19 cellular contexts compared by ENCODE assay signal in genomic region chr5:39417979-39418378, GRCh38. TPM values are rescaled to one million over a fixed set of nuclear protein-coding genes. Genes with fewer than 3 reads are reported as not detected.
DNase-seq lines count a peak whose midpoint lies in the region; ATAC-seq and TF ChIP-seq lines count a peak whose summit lies in the region.
"Had no signal": no experiment of that assay in that cellular context is flagged by ENCODE, and none has a peak within 500 bp of the region (broad histone marks: within the 10 kb centered on the region; RNA-seq: fewer than 3 reads in every experiment).

No MANE protein-coding gene starts in this region.

- TF ChIP-seq POLR2A in adrenal gland (IDR thresholded peaks at IDR 0.05), result no peak
- no peak for TF ChIP-seq POLR2A in vagina (IDR thresholded peaks at IDR 0.05)

- 48 to 56% (median 53%) methylated on average over 3 of the region's 3 CpGs for WGBS in adrenal gland, 4 donors
- WGBS in hepatocyte (ENCODE audit: low lambda C conversion rate, missing lambda C conversion rate), result 82% methylated on average over 3 of the region's 3 CpGs

- H3K4me1 ChIP-seq in adrenal gland (replicated peaks in 1 of 2) (peaks cover 76 to 96% of the 10 kb centered on the region in 2 donors), hepatocyte (ENCODE audit: insufficient read depth) (peaks cover 46% of the 10 kb centered on the region), vagina (peaks cover 68% of the 10 kb centered on the region)

- peaks cover 100% of the 10 kb centered on the region for H3K4me1 Mint-ChIP-seq in HFFc6 (ENCODE audit: low read depth)
- H3K4me1 Mint-ChIP-seq: CD8-positive, alpha-beta memory T cell had no signal

- H3K36me3 ChIP-seq in adrenal gland (replicated peaks in 1 of 2), result peaks cover 0 to 5% of the 10 kb centered on the region in 2 donors
- no peaks in the 10 kb centered on the region for H3K36me3 ChIP-seq in hepatocyte (replicated peaks; ENCODE audit: insufficient read depth, low read depth)
- no peaks in the 10 kb centered on the region for H3K36me3 ChIP-seq in vagina
- H3K36me3 ChIP-seq: HAP-1 had no signal

- no peak overlapping the region for H3K4me3 ChIP-seq in adrenal gland
- no peak overlapping the region for H3K4me3 ChIP-seq in hepatocyte
- H3K4me3 ChIP-seq in vagina, result no peak overlapping the region
- H3K4me3 ChIP-seq: A549, GM23338, HAP-1 had no signal

- no peaks in the 10 kb centered on the region for H3K9me3 Mint-ChIP-seq in HFFc6
- H3K9me3 Mint-ChIP-seq: CD14-positive monocyte; CD8-positive, alpha-beta memory T cell; GM23338; IgD-negative memory B cell had no signal

- no peak for DNase-seq in HFFc6
- DNase-seq in adrenal gland, result no peak
- no peak for DNase-seq in hepatocyte (ENCODE audit: low spot score)
- DNase-seq in vagina (ENCODE audit: extremely low spot score in 2 of 2), result no peak
- DNase-seq in stimulated activated CD4-positive, alpha-beta T cell treated with anti-CD3 and anti-CD28 coated beads, Interleukin-2, amount 100 ng/mL, for 24 hours, result no peak
- DNase-seq in head of caudate nucleus, result no peak
- DNase-seq: CD8-positive, alpha-beta memory T cell; DMS53; GF-D8 had no signal

- peaks cover 75% of the 10 kb centered on the region for H3K36me3 Mint-ChIP-seq in HFFc6 (ENCODE audit: low read depth)
- H3K36me3 Mint-ChIP-seq: CD14-positive monocyte; CD8-positive, alpha-beta memory T cell had no signal

- H3K79me2 ChIP-seq in hepatocyte, result peaks cover 100% of the 10 kb centered on the region

- intact Hi-C loops in adrenal gland (cut with DNase I), result no loop called here
- intact Hi-C loops in vagina (cut with DNase I), result no loop called here
- intact Hi-C loops in head of caudate nucleus (cut with DNase I), result no loop called here

- H3K27me3 ChIP-seq in adrenal gland (no peaks in the 10 kb centered on the region), hepatocyte (no peaks in the 10 kb centered on the region), vagina (no peaks in the 10 kb centered on the region)

- peak overlapping the region; percentile 24 for H3K4me2 ChIP-seq in hepatocyte
- H3K4me2 ChIP-seq: A549, KMS-11 had no signal

- no peaks in the 10 kb centered on the region for H3K9me2 ChIP-seq in hepatocyte (replicated peaks; ENCODE audit: insufficient read depth)

- no peak for ATAC-seq in GM19351 (IDR thresholded peaks at IDR 0.05; ENCODE audit: unreplicated experiment)
- ATAC-seq: A549, GM23338 had no signal

- H4K20me1 ChIP-seq in hepatocyte (ENCODE audit: insufficient read depth, poor library complexity, severe bottlenecking), result peaks cover 16% of the 10 kb centered on the region

- H3K9me3 ChIP-seq in adrenal gland (replicated peaks in 1 of 3), result no peaks in the 10 kb centered on the region
- H3K9me3 ChIP-seq in hepatocyte (ENCODE audit: low read depth), result no peaks in the 10 kb centered on the region
- no peaks in the 10 kb centered on the region for H3K9me3 ChIP-seq in vagina
- H3K9me3 ChIP-seq: A549, HAP-1 had no signal

- no peak overlapping the region for H2AFZ ChIP-seq in hepatocyte
- H2AFZ ChIP-seq: GM23338 had no signal

- no peak for TF ChIP-seq CTCF in HFFc6 (IDR thresholded peaks at IDR 0.05)
- no peak for TF ChIP-seq CTCF in adrenal gland (IDR thresholded peaks at IDR 0.05)
- no peak for TF ChIP-seq CTCF in hepatocyte (IDR thresholded peaks at IDR 0.05; ENCODE audit: poor library complexity)
- no peak for TF ChIP-seq CTCF in vagina (IDR thresholded peaks at IDR 0.05)

- H3K4me3 Mint-ChIP-seq in HFFc6, result peak overlapping the region; percentile 43
- H3K4me3 Mint-ChIP-seq: CD14-positive monocyte; CD8-positive, alpha-beta memory T cell; GM23338; IgD-negative memory B cell had no signal

- peaks cover 3% of the 10 kb centered on the region; the same call in 1 of the 2 replicates for H3K27me3 Mint-ChIP-seq in HFFc6 (ENCODE audit: insufficient read depth)

- peak overlapping the region; percentile 25; the same call in 1 of the 2 replicates for H3K27ac Mint-ChIP-seq in HFFc6
- H3K27ac Mint-ChIP-seq: CD14-positive monocyte; CD8-positive, alpha-beta memory T cell; GM23338; IgD-negative memory B cell had no signal

- H3K27ac ChIP-seq in adrenal gland (peak overlapping the region in 3 of 5 donors; percentile 33 to 86 (median 65)), hepatocyte (no peak overlapping the region), vagina (peak overlapping the region; percentile 89)
- H3K27ac ChIP-seq: A549, HL-60, KMS-11 had no signal

RNA-seq across cellular contexts. Expression of gene DAB2, which starts 6.8 kb away (rescaled TPM):
- total RNA-seq in HFFc6 (2021; fragmentation: NEBNext Ultra II Directional; extraction: Animal tissue kit (Norgen Biotek cat#: 25700)), result 100 to 1,000 TPM; 228 to 285 (median 237) TPM
- 100 to 1,000 TPM in 7 of 8 donors, 10 to 100 TPM in 1; 96.1 to 418 (median 224) TPM for total RNA-seq in adrenal gland
- 100 to 1,000 TPM; 111 to 200 (median 119) TPM for polyA plus RNA-seq in adrenal gland
- total RNA-seq in hepatocyte, result 98.9 and 115 TPM in 2 replicates
- polyA plus RNA-seq in hepatocyte, result 130 TPM in 2 replicates
- 60.4 TPM for total RNA-seq in vagina

RNA-seq across cellular contexts. Expression of gene C9, which starts 53.7 kb away (rescaled TPM):
- under 1 TPM in 2 of 6 experiments, not detected in 4; 0.07 to 0.17 TPM for total RNA-seq in HFFc6 (2021; fragmentation: NEBNext Ultra II Directional; extraction: Animal tissue kit (Norgen Biotek cat#: 25700))
- under 1 TPM in 4 of 8 donors, not detected in 4; 0.16 to 0.54 (median 0.34) TPM for total RNA-seq in adrenal gland
- polyA plus RNA-seq in adrenal gland, result under 1 TPM; 0.07 to 0.53 (median 0.40) TPM
- total RNA-seq in hepatocyte, result 0.47 and 0.76 TPM in 2 replicates
- polyA plus RNA-seq in hepatocyte, result 0.38 and 0.79 TPM in 2 replicates
- total RNA-seq in vagina, result not detected
- total RNA-seq: CD8-positive, alpha-beta memory T cell; GM23338 had no signal
- polyA plus RNA-seq: AG04450; BJ; CD14-positive monocyte; CD8-positive, alpha-beta memory T cell; GM23338; IgD-negative memory B cell had no signal
